ENCODE assay signal across 15 cellular contexts in genomic region chr9:13513262-13513661, GRCh38.
DNase-seq lines count a peak whose midpoint lies in the region; ATAC-seq and TF ChIP-seq lines count a peak whose summit lies in the region.
"Had no signal": no experiment of that assay in that cellular context is flagged by ENCODE, and none has a peak within 500 bp of the region (broad histone marks: within the 10 kb centered on the region; RNA-seq: fewer than 3 reads in every experiment).

No MANE protein-coding gene starts in this region.

- CTCF ChIA-PET in mammary epithelial cell (lab: Charles Lee; ENCODE audit: low non-redundant PET), result no interaction called here

- no peak overlapping the region for H3K4me3 ChIP-seq in BLaER1 treated with 17β-estradiol and CSF1 and Interleukin-3, amounts not matched to agents 10 nM and 100 nM
- no peak overlapping the region for H3K4me3 ChIP-seq in mammary epithelial cell (replicated peaks in 1 of 3; ENCODE audit: insufficient read depth in 1 of 3, low read depth in 2 of 3, low read length in 3 of 3)
- H3K4me3 ChIP-seq in right atrium auricular region, result no peak overlapping the region
- no peak overlapping the region for H3K4me3 ChIP-seq in rectal smooth muscle tissue (ENCODE audit: low read length)
- H3K4me3 ChIP-seq: A549, spleen, upper lobe of right lung had no signal

- H3K36me3 Mint-ChIP-seq in activated naive CD8-positive, alpha-beta T cell treated with anti-CD3 and anti-CD28 coated beads for 36 hours, result no peaks in the 10 kb centered on the region

- peaks cover 2% of the 10 kb centered on the region for H3K9me3 Mint-ChIP-seq in activated naive CD8-positive, alpha-beta T cell treated with anti-CD3 and anti-CD28 coated beads for 36 hours

- no peak for DNase-seq in mammary epithelial cell
- DNase-seq in right atrium auricular region (ENCODE audit: low spot score), result no peak
- no peak for DNase-seq in activated naive CD8-positive, alpha-beta T cell treated with anti-CD3 and anti-CD28 coated beads for 36 hours
- no peak for DNase-seq in activated CD8-positive, alpha-beta memory T cell treated with anti-CD3 and anti-CD28 coated beads, Interleukin-2, amount 50 U/mL, for 4 hours
- DNase-seq: activated T-cell treated with anti-CD3 and anti-CD28 coated beads, Interleukin-2, amount 50 U/mL, for 4 hours; anterior cingulate cortex; Calu3; effector memory CD8-positive, alpha-beta T cell; spleen; upper lobe of right lung had no signal

- no peak overlapping the region for H3K27ac Mint-ChIP-seq in activated naive CD8-positive, alpha-beta T cell treated with anti-CD3 and anti-CD28 coated beads for 36 hours
- H3K27ac Mint-ChIP-seq: effector memory CD8-positive, alpha-beta T cell had no signal

- WGBS in mammary epithelial cell (ENCODE audit: low coverage, missing lambda C conversion rate), result 28% methylated on average over 4 of the region's 6 CpGs

- dilution Hi-C loops in mammary epithelial cell (cut with HindIII; ENCODE audit: low sequenced_read_pairs), result no loop called here

- in situ Hi-C loops in mammary epithelial cell (cut with MboI; ENCODE audit: low sequenced_read_pairs in 2 of 2), result no loop called here

- no peak for ATAC-seq in HG03354 (IDR thresholded peaks at IDR 0.05; ENCODE audit: poor library complexity, severe bottlenecking, unreplicated experiment)
- no peak for ATAC-seq in GM21360 (IDR thresholded peaks at IDR 0.05; ENCODE audit: unreplicated experiment)
- ATAC-seq: A549; activated T-cell treated with anti-CD3 and anti-CD28 coated beads, Interleukin-2, amount 50 U/mL, for 4 hours; effector memory CD8-positive, alpha-beta T cell; upper lobe of right lung had no signal

- TF ChIP-seq CTCF in mammary epithelial cell (conservative IDR thresholded peaks at IDR 0.05 in 1 of 2, IDR thresholded peaks at IDR 0.05 in 1 of 2; ENCODE audit: extremely low read depth in 1 of 2, insufficient read depth in 1 of 2, low read depth in 1 of 2, low read length in 2 of 2) (no peak), right atrium auricular region (IDR thresholded peaks at IDR 0.05) (no peak)

- H3K27ac ChIP-seq in BLaER1 treated with 17β-estradiol and CSF1 and Interleukin-3, amounts not matched to agents 10 nM and 100 nM, result peak overlapping the region in 4 of 11 experiments; percentile 25 to 58 (median 46); a peak in 6 of 22 replicates
- peak overlapping the region; percentile 80 for H3K27ac ChIP-seq in mammary epithelial cell (ENCODE audit: insufficient read depth, low read depth, low read length)
- H3K27ac ChIP-seq in right atrium auricular region, result peak overlapping the region; percentile 26 to 70
- peak overlapping the region; percentile 18 for H3K27ac ChIP-seq in rectal smooth muscle tissue (ENCODE audit: low read depth, low read length)
- H3K27ac ChIP-seq: A549 had no signal

- H3K36me3 ChIP-seq in BLaER1 treated with 17β-estradiol and CSF1 and Interleukin-3, amounts not matched to agents 10 nM and 100 nM, result no peaks in the 10 kb centered on the region
- H3K36me3 ChIP-seq in mammary epithelial cell (ENCODE audit: insufficient read depth, low read length), result no peaks in the 10 kb centered on the region
- H3K36me3 ChIP-seq in right atrium auricular region, result no peaks in the 10 kb centered on the region
- no peaks in the 10 kb centered on the region for H3K36me3 ChIP-seq in rectal smooth muscle tissue (ENCODE audit: control insufficient read depth, insufficient read depth, low read length)
- H3K36me3 ChIP-seq: spleen, upper lobe of right lung had no signal

- intact Hi-C loops in mammary epithelial cell (cut with micrococcal nuclease), result no loop called here

- H2AFZ ChIP-seq in mammary epithelial cell (ENCODE audit: low read depth, low read length), result peak overlapping the region; percentile 84

- H3K4me3 Mint-ChIP-seq in activated naive CD8-positive, alpha-beta T cell treated with anti-CD3 and anti-CD28 coated beads for 36 hours, result no peak overlapping the region
- H3K4me3 Mint-ChIP-seq: activated T-cell treated with anti-CD3 and anti-CD28 coated beads, Interleukin-2, amount 50 U/mL, for 4 hours; effector memory CD8-positive, alpha-beta T cell had no signal

- H3K79me2 ChIP-seq in mammary epithelial cell (ENCODE audit: insufficient read depth, low read length), result no peaks in the 10 kb centered on the region

- H3K4me1 Mint-ChIP-seq in activated naive CD8-positive, alpha-beta T cell treated with anti-CD3 and anti-CD28 coated beads for 36 hours, result no peaks in the 10 kb centered on the region

- peak overlapping the region in 10 of 11 experiments; percentile 10 to 75 (median 42); a peak in 19 of 22 replicates for H3K4me2 ChIP-seq in BLaER1 treated with 17β-estradiol and CSF1 and Interleukin-3, amounts not matched to agents 10 nM and 100 nM
- H3K4me2 ChIP-seq in mammary epithelial cell (ENCODE audit: insufficient read depth, low read depth, low read length), result peak overlapping the region; percentile 39
- H3K4me2 ChIP-seq: A549 had no signal

- TSS peak; percentile 81 for BruUV-seq in mammary epithelial cell (replicated peaks; lab: Mats Ljungman, UMichigan)

- H3K9me3 ChIP-seq in BLaER1 treated with 17β-estradiol and CSF1 and Interleukin-3, amounts not matched to agents 10 nM and 100 nM (replicated peaks in 1 of 11), result peaks cover 0 to 8% (median 0%) of the 10 kb centered on the region in 11 experiments; a peak in 4 of 22 replicates
- H3K9me3 ChIP-seq in mammary epithelial cell (replicated peaks; ENCODE audit: insufficient read depth, low read length) (no peaks in the 10 kb centered on the region), right atrium auricular region (no peaks in the 10 kb centered on the region)
- H3K9me3 ChIP-seq: A549, spleen, upper lobe of right lung had no signal

- peak overlapping the region in 2 of 11 experiments; percentile 28 to 36; a peak in 2 of 22 replicates for H3K9ac ChIP-seq in BLaER1 treated with 17β-estradiol and CSF1 and Interleukin-3, amounts not matched to agents 10 nM and 100 nM
- H3K9ac ChIP-seq in mammary epithelial cell (ENCODE audit: insufficient read depth, low read length) (peak overlapping the region; percentile 31), rectal smooth muscle tissue (ENCODE audit: low read length) (no peak overlapping the region)

- H3K27me3 Mint-ChIP-seq in activated naive CD8-positive, alpha-beta T cell treated with anti-CD3 and anti-CD28 coated beads for 36 hours, result no peaks in the 10 kb centered on the region
- H3K27me3 Mint-ChIP-seq: effector memory CD8-positive, alpha-beta T cell had no signal

- no peaks in the 10 kb centered on the region for H3K27me3 ChIP-seq in BLaER1 treated with 17β-estradiol and CSF1 and Interleukin-3, amounts not matched to agents 10 nM and 100 nM
- H3K27me3 ChIP-seq in mammary epithelial cell (ENCODE audit: insufficient read depth, low read length) (no peaks in the 10 kb centered on the region), right atrium auricular region (no peaks in the 10 kb centered on the region), rectal smooth muscle tissue (ENCODE audit: control insufficient read depth, insufficient read depth, low read length) (no peaks in the 10 kb centered on the region)
- H3K27me3 ChIP-seq: spleen, upper lobe of right lung had no signal

- H3K4me1 ChIP-seq in BLaER1 treated with 17β-estradiol and CSF1 and Interleukin-3, amounts not matched to agents 10 nM and 100 nM, result peaks cover 7 to 24% (median 14%) of the 10 kb centered on the region in 10 experiments; a peak in 16 of 20 replicates
- peaks cover 18% of the 10 kb centered on the region for H3K4me1 ChIP-seq in mammary epithelial cell (ENCODE audit: insufficient read depth, low read length)
- H3K4me1 ChIP-seq in right atrium auricular region, result peaks cover 0 to 4% of the 10 kb centered on the region in 2 donors
- no peaks in the 10 kb centered on the region for H3K4me1 ChIP-seq in rectal smooth muscle tissue (ENCODE audit: control insufficient read depth, insufficient read depth, low read length)
- H3K4me1 ChIP-seq: A549, upper lobe of right lung had no signal

- no peaks in the 10 kb centered on the region for H4K20me1 ChIP-seq in BLaER1 treated with 17β-estradiol and CSF1 and Interleukin-3, amounts not matched to agents 10 nM and 100 nM
- H4K20me1 ChIP-seq in mammary epithelial cell (ENCODE audit: insufficient read depth, low read length), result no peaks in the 10 kb centered on the region
